Comparison of ENCODE assay signal across 9 cellular contexts in genomic region chr20:17825949-17826843, GRCh38.
DNase-seq lines count a peak whose midpoint lies in the region; ATAC-seq and TF ChIP-seq lines count a peak whose summit lies in the region.
"Had no signal": no experiment of that assay in that cellular context is flagged by ENCODE, and none has a peak within 500 bp of the region (broad histone marks: within the 10 kb centered on the region; RNA-seq: fewer than 3 reads in every experiment).

No MANE protein-coding gene starts in this region.

- H3K36me3 Mint-ChIP-seq in activated T-cell treated with anti-CD3 and anti-CD28 coated beads, Interleukin-2, amount 50 U/mL, for 72 hours (ENCODE audit: insufficient read depth in 2 of 2): no peaks in the 10 kb centered on the region
- H3K36me3 Mint-ChIP-seq in progenitor cell of endocrine pancreas (ENCODE audit: insufficient read depth): no peaks in the 10 kb centered on the region

- DNase-seq in AG20443 (ENCODE audit: low spot score) (peak; percentile 24), Ammon's horn (ENCODE audit: low spot score) (no peak), HT-29 (ENCODE audit: low spot score) (no peak), progenitor cell of endocrine pancreas (ENCODE audit: low spot score, unreplicated experiment) (no peak), amygdala (lab: John Stamatoyannopoulos, UW) (no peak)
- DNase-seq in activated T-cell treated with anti-CD3 and anti-CD28 coated beads, Interleukin-2, amount 50 U/mL, for 72 hours: peak; percentile 50 to 54
- DNase-seq: amniotic stem cell had no signal

- H3K4me3 Mint-ChIP-seq in activated T-cell treated with anti-CD3 and anti-CD28 coated beads, Interleukin-2, amount 50 U/mL, for 72 hours: peak overlapping the region in 1 of 2 donors; percentile 17
- no peak overlapping the region for H3K4me3 Mint-ChIP-seq in progenitor cell of endocrine pancreas (ENCODE audit: low read depth)

- ATAC-seq in GM19023 (IDR thresholded peaks at IDR 0.05; ENCODE audit: unreplicated experiment) (peak; percentile 89), HG02943 (IDR thresholded peaks at IDR 0.05; ENCODE audit: low read depth, unreplicated experiment) (peak; percentile 73)
- ATAC-seq in activated T-cell treated with anti-CD3 and anti-CD28 coated beads, Interleukin-2, amount 50 U/mL, for 72 hours (replicated peaks in 1 of 2): peak; percentile 94 to 95

- H3K9me3 Mint-ChIP-seq in activated T-cell treated with anti-CD3 and anti-CD28 coated beads, Interleukin-2, amount 50 U/mL, for 72 hours: no peaks in the 10 kb centered on the region
- no peaks in the 10 kb centered on the region for H3K9me3 Mint-ChIP-seq in progenitor cell of endocrine pancreas (ENCODE audit: low read depth)

- no peak for TF ChIP-seq CTCF in progenitor cell of endocrine pancreas (IDR thresholded peaks at IDR 0.05; ENCODE audit: unreplicated experiment)

- peaks cover 19% of the 10 kb centered on the region for H3K27me3 Mint-ChIP-seq in activated T-cell treated with anti-CD3 and anti-CD28 coated beads, Interleukin-2, amount 50 U/mL, for 72 hours (ENCODE audit: low read depth)
- H3K27me3 Mint-ChIP-seq in progenitor cell of endocrine pancreas: no peaks in the 10 kb centered on the region

- peaks cover 16% of the 10 kb centered on the region for H3K4me1 Mint-ChIP-seq in activated T-cell treated with anti-CD3 and anti-CD28 coated beads, Interleukin-2, amount 50 U/mL, for 72 hours (ENCODE audit: low read depth)
- H3K4me1 Mint-ChIP-seq in progenitor cell of endocrine pancreas (ENCODE audit: low read depth): peaks cover 17% of the 10 kb centered on the region

- H3K27ac Mint-ChIP-seq in activated T-cell treated with anti-CD3 and anti-CD28 coated beads, Interleukin-2, amount 50 U/mL, for 72 hours: no peak overlapping the region
- no peak overlapping the region for H3K27ac Mint-ChIP-seq in progenitor cell of endocrine pancreas

Comparison
In these comparisons a context has a peak if more than half of its experiments do, and no peak if none do; other contexts are left out.
1. DNase-seq: peak in AG20443 (single experiment) and activated T-cell treated with anti-CD3 and anti-CD28 coated beads, Interleukin-2, amount 50 U/mL, for 72 hours (2 of 2); none in Ammon's horn (single experiment), HT-29 (single experiment), progenitor cell of endocrine pancreas (single experiment) and amygdala (0 of 56).
2. Peak in every context shown above with its lines, with median percentiles within 50 percentile points of each other: ATAC-seq.